ENCODE assay signal across 8 cellular contexts in the genomic region with DNA sequence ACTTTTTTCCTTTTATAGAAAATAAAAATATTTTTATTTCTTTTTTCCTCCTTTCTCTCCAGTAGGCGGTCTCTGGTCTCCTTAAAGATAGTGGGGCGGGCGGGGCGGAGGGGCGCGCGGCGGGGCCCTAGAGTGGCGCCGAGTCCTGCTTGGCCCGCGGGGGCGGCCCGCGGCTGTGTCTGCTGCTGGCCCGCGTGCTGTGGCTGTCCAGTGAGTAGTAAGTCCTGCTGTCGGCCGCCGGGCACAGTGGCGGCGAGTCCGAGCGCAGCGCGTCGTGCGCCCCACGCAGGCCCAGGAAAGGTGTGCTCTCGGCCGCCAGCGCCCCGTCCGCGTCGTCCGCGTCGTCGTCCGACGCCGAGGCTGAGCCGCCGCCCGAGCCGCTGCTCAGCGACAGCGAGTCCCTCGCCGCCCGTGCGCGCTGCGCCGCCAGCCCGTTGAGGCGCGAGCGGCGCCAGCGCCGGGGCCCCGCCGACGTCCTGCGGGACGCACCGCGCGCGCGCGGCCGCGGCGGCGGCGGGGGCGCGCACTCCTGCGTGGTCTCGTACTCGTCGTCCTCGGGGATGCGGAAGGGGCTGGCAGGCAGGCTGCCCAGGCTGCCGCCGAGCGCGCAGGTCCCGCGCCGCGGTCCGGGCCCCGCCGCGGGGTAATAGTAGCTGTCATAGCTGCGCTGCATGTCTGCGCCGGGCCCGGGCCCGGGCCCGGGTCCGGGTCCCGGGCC. TPM values are rescaled to one million over a fixed set of nuclear protein-coding genes. Genes with fewer than 3 reads are reported as not detected.
A peak's percentile ranks its signal among the peaks of the same experiment; 100 is the strongest.
DNase-seq lines count a peak whose midpoint lies in the region; ATAC-seq and TF ChIP-seq lines count a peak whose summit lies in the region.

No MANE protein-coding gene starts in this region.

- H3K4me3 ChIP-seq in HUES48 (ENCODE audit: low read depth, low read length), result peak overlapping the region; percentile 62
- H3K4me3 ChIP-seq in left lung, result peak overlapping the region; percentile 38 to 46

- H3K27ac ChIP-seq in HUES48 (ENCODE audit: low read depth, low read length) (no peak overlapping the region), left lung (peak overlapping the region in 1 of 2 donors; percentile 60)

- ATAC-seq in GM19324 (IDR thresholded peaks at IDR 0.05; ENCODE audit: low FRiP score, unreplicated experiment) (peak; percentile 67), left lung (peak; percentile 57), HG03108 (IDR thresholded peaks at IDR 0.05; ENCODE audit: unreplicated experiment) (no peak)

- H3K27me3 ChIP-seq in HUES48 (ENCODE audit: control insufficient read depth, insufficient read depth, low read length), result peaks cover 56% of the 10 kb centered on the region
- H3K27me3 ChIP-seq in left lung, result peaks cover 0 to 60% of the 10 kb centered on the region in 2 donors

- H3K9ac ChIP-seq in HUES48 (ENCODE audit: low read depth, low read length), result no peak overlapping the region

- TF ChIP-seq CTCF in left lung (IDR thresholded peaks at IDR 0.05), result no peak

- DNase-seq in Ammon's horn (ENCODE audit: low spot score) (peak; percentile 72), cerebellum (ENCODE audit: low spot score) (peak; percentile 82), left lung (peak in 1 of 2 donors; percentile 82)
- peak; percentile 65 to 71 for DNase-seq in activated CD4-positive, alpha-beta T cell treated with anti-CD3 and anti-CD28 coated beads for 4 hours
- DNase-seq in stimulated activated CD4-positive, alpha-beta T cell treated with anti-CD3 and anti-CD28 coated beads, Interleukin-2, amount 100 ng/mL, for 48 hours, result peak; percentile 64 to 70

- H3K36me3 ChIP-seq in HUES48 (ENCODE audit: control insufficient read depth, insufficient read depth, low read length), result no peaks in the 10 kb centered on the region
- no peaks in the 10 kb centered on the region for H3K36me3 ChIP-seq in left lung

- intact Hi-C loops in left lung (cut with DNase I), result loop anchor here in 1 of 2 donors (10.0 kb wide), 1 partner anchor 53 kb away; the partner anchor contains the start of gene PSD2

- H3K4me1 ChIP-seq in HUES48 (ENCODE audit: control insufficient read depth, insufficient read depth, low read length), result 0 out of 2 replicates have a peak, but pooled peaks cover 3% of the 10 kb centered on the region
- H3K4me1 ChIP-seq in left lung, result peaks cover 0 to 14% of the 10 kb centered on the region in 2 donors

- H3K9me3 ChIP-seq in HUES48 (ENCODE audit: control insufficient read depth, insufficient read depth, low read length), result no peaks in the 10 kb centered on the region
- H3K9me3 ChIP-seq in left lung, result no peaks in the 10 kb centered on the region

RNA-seq across cellular contexts. Expression of gene PSD2, which starts 52.3 kb away (rescaled TPM):
- total RNA-seq in cerebellum (16.7 TPM), left lung (under 1 TPM in 1 of 2 donors, not detected in 1; 0.06 TPM)

Comparison
In these comparisons a context has a peak if more than half of its experiments do, and no peak if none do; other contexts are left out.
1. RNA of gene PSD2, which starts 52.3 kb away (total RNA-seq): 16.7 TPM in cerebellum (single experiment); 0.06 TPM in left lung; every median in the first group is over 10 times any median in the second.